ENCODE assay signal across 26 cellular contexts in the genomic region with DNA sequence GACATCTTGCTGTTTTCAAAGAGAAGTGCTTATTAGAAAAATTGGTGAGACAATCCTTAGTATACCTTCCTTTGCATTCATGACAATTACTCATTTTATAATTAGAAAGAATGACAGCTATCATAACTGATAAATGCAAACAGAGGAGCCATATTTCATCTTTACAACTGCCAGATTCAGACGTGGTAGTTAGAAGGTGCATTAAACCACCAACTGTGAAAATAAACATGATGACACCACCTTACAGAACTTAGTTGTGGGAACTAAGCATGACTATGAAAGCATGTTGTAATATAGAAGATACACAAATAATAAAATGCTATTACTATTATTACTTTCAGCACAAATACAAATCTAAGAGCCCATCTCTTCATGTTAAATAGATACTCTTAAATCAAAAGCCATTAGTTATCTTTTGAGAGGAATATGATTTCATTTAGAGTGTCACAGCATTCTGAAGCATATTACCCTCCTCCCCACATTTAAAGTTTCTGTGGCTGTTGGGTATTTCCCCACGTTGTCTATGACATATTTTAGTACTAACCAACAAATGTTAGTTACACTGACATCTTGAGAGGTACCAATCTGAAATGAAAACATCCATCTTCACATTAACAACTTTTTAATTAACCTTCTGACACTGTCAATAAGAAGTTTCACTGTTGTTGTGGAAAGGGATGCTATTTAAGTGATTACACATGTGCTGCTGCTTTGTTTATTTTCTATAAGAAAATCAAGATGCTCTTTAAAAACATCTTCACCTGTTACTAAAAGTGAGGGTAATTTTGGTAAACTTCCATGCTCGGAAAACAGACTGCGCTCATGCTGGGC.
DNase-seq lines count a peak whose midpoint lies in the region; ATAC-seq and TF ChIP-seq lines count a peak whose summit lies in the region.
"Had no signal": no experiment of that assay in that cellular context is flagged by ENCODE, and none has a peak within 500 bp of the region (broad histone marks: within the 10 kb centered on the region; RNA-seq: fewer than 3 reads in every experiment).

No MANE protein-coding gene starts in this region.

- no peaks in the 10 kb centered on the region for H3K9me3 ChIP-seq in heart right ventricle
- H3K9me3 ChIP-seq: A549, left ventricle myocardium inferior, pancreas had no signal

- H3K4me1 ChIP-seq in heart right ventricle, result no peaks in the 10 kb centered on the region
- H3K4me1 ChIP-seq: A549, left ventricle myocardium inferior, pancreas had no signal

- WGBS in heart right ventricle, 2 donors, result 69 to 71% methylated on average over 4 of the region's 4 CpGs

- H3K27ac ChIP-seq in heart right ventricle, result no peak overlapping the region
- H3K27ac ChIP-seq: A549, pancreas had no signal

- H3K4me3 ChIP-seq in heart right ventricle, result no peak overlapping the region
- H3K4me3 ChIP-seq: A549, left ventricle myocardium inferior, pancreas had no signal

- H3K36me3 ChIP-seq in heart right ventricle, result no peaks in the 10 kb centered on the region
- H3K36me3 ChIP-seq: left ventricle myocardium inferior, pancreas had no signal

- ATAC-seq in GM19023 (IDR thresholded peaks at IDR 0.05; ENCODE audit: unreplicated experiment), result peak; percentile 82
- ATAC-seq in HG02870 (IDR thresholded peaks at IDR 0.05; ENCODE audit: unreplicated experiment), result peak; percentile 94
- peak; percentile 87 for ATAC-seq in HG03565 (IDR thresholded peaks at IDR 0.05; ENCODE audit: unreplicated experiment)
- no peak for ATAC-seq in heart right ventricle
- ATAC-seq: A549, pancreas had no signal

- DNase-seq in GM13977 (ENCODE audit: low spot score) (peak; percentile 31), heart right ventricle (no peak), retina (no peak), CD1c-positive myeloid dendritic cell (ENCODE audit: extremely low spot score) (no peak)
- DNase-seq in stimulated activated naive CD4-positive, alpha-beta T cell (lab: John Stamatoyannopoulos, UW), result no peak
- DNase-seq: activated CD4-positive, alpha-beta T cell treated with anti-CD3 and anti-CD28 coated beads, Interleukin-2, amount 50 U/mL, for 4 hours; activated CD8-positive, alpha-beta memory T cell treated with anti-CD3 and anti-CD28 coated beads, Interleukin-2, amount 50 U/mL, for 4 hours; COR-L47; DND-41; effector CD8-positive, alpha-beta T cell; erythroblast; foreskin fibroblast; H7; left ventricle myocardium inferior; midbrain; MV-4-11; NCI-H1694; NCI-H2171 treated with DMSO at 0.1 percent for 48 hours; pancreas; right cardiac atrium; stimulated activated CD4-positive, alpha-beta T cell treated with anti-CD3 and anti-CD28 coated beads, Interleukin-12 subunit alpha, Interleukin-12 subunit beta, amount 100 ng/mL, for 4 hours; trophoblast cell had no signal

- in situ Hi-C loops in GM13977 (cut with MboI; ENCODE audit: low pct_unique_long_range_greater_than_20kb, low sequenced_read_pairs, unreplicated experiment), result no loop called here

- intact Hi-C loops in heart right ventricle (cut with DNase I), result no loop called here

- no peaks in the 10 kb centered on the region for H3K27me3 ChIP-seq in heart right ventricle
- H3K27me3 ChIP-seq: pancreas had no signal

- no peak for TF ChIP-seq CTCF in GM13977 (IDR thresholded peaks at IDR 0.05; ENCODE audit: extremely low read depth, insufficient read depth, missing control alignments)
- no peak for TF ChIP-seq CTCF in heart right ventricle (IDR thresholded peaks at IDR 0.05)

Comparison
In these comparisons a context has a peak if more than half of its experiments do, and no peak if none do; other contexts are left out.
1. ATAC-seq: peak in GM19023 (single experiment), HG02870 (single experiment) and HG03565 (single experiment); none in heart right ventricle (0 of 8).